In genomic region chr20:18754030-18754659, GRCh38 we compare ENCODE assay signal across 12 cellular contexts. TPM values are rescaled to one million over a fixed set of nuclear protein-coding genes. Genes with fewer than 3 reads are reported as not detected.
DNase-seq lines count a peak whose midpoint lies in the region; ATAC-seq, FAIRE-seq and TF ChIP-seq lines count a peak whose summit lies in the region.
"Had no signal": no experiment of that assay in that cellular context is flagged by ENCODE, and none has a peak within 500 bp of the region (broad histone marks: within the 10 kb centered on the region; RNA-seq: fewer than 3 reads in every experiment).

No MANE protein-coding gene starts in this region.

- TF ChIP-seq POLR2A in GM12891 (IDR thresholded peaks at IDR 0.05; ENCODE audit: low read depth, low read length), result no peak
- no peak for TF ChIP-seq POLR2A in lower leg skin (IDR thresholded peaks at IDR 0.05)

- DNase-seq in GM12891 (ENCODE audit: insufficient read length, low spot score), result peak; percentile 35
- DNase-seq in astrocyte of the hippocampus (ENCODE audit: low read depth, low spot score), result peak; percentile 22
- no peak for DNase-seq in NCI-H2227 treated with DMSO at 0.1 percent for 48 hours (lab: John Stamatoyannopoulos, UW)
- DNase-seq in lower leg skin (ENCODE audit: low spot score in 2 of 2), result no peak
- DNase-seq in MG63, result no peak
- DNase-seq in cerebellar nuclear complex (lab: John Stamatoyannopoulos, UW), result no peak
- DNase-seq: Caco-2, NCI-H446 treated with DMSO at 0.1 percent for 48 hours had no signal

- no peaks in the 10 kb centered on the region for H3K9me3 ChIP-seq in MG63
- H3K9me3 ChIP-seq: Caco-2 had no signal

- no peaks in the 10 kb centered on the region for H3K27me3 ChIP-seq in MG63

- peak; percentile 94 for FAIRE-seq in GM12891 (lab: Jason Lieb, UNC)

- TF ChIP-seq CTCF in lower leg skin (IDR thresholded peaks at IDR 0.05), result no peak

- 69 to 71% methylated on average over 5 of the region's 5 CpGs for WGBS in lower leg skin, 2 donors

- ATAC-seq in GM19468 (IDR thresholded peaks at IDR 0.05; ENCODE audit: extremely low read depth, unreplicated experiment) (peak; percentile 76), HG03095 (IDR thresholded peaks at IDR 0.05; ENCODE audit: unreplicated experiment) (peak; percentile 100)

- H3K4me3 ChIP-seq in lower leg skin (ENCODE audit: low read depth, poor library complexity, severe bottlenecking), result no peak overlapping the region
- H3K4me3 ChIP-seq in MG63, result no peak overlapping the region

- H3K36me3 ChIP-seq in MG63, result no peaks in the 10 kb centered on the region

- intact Hi-C loops in lower leg skin (cut with DNase I; ENCODE audit: low total_unique reads), result no loop called here

TF ChIP-seq in GM12891, 5 proteins besides CTCF, POLR2A, EP300 and RAD21:
- TF ChIP-seq SPI1 (IDR thresholded peaks at IDR 0.05; ENCODE audit: low read depth, low read length) (no peak), PAX5 (IDR thresholded peaks at IDR 0.05; ENCODE audit: insufficient read depth, low read length, severe bottlenecking) (no peak)

RNA-seq across cellular contexts. Expression of gene SCP2D1, which starts 59.4 kb away (rescaled TPM):
- polyA plus RNA-seq in GM12891 (2012; ENCODE audit: low read depth, missing spikeins), result not detected
- total RNA-seq in lower leg skin, result not detected
- total RNA-seq in MG63 (2014; rRNA removed; shearing (Covaris generic); ENCODE audit: low replicate concordance), result not detected in 2 replicates
- total RNA-seq: Caco-2 had no signal
- polyA plus RNA-seq: adipose tissue, neural cell had no signal

Comparison
In these comparisons a context has a peak if more than half of its experiments do, and no peak if none do; other contexts are left out.
1. DNase-seq: peak in GM12891 (single experiment) and astrocyte of the hippocampus (single experiment); none in NCI-H2227 treated with DMSO at 0.1 percent for 48 hours (single experiment), lower leg skin (0 of 2), MG63 (single experiment) and cerebellar nuclear complex (0 of 2).